In genomic region chr19:42122691-42123607, GRCh38 we compare ENCODE assay signal across 9 cellular contexts. TPM values are rescaled to one million over a fixed set of nuclear protein-coding genes. Genes with fewer than 3 reads are reported as not detected.
DNase-seq lines count a peak whose midpoint lies in the region; ATAC-seq and TF ChIP-seq lines count a peak whose summit lies in the region.
"Had no signal": no experiment of that assay in that cellular context is flagged by ENCODE, and none has a peak within 500 bp of the region (broad histone marks: within the 10 kb centered on the region; RNA-seq: fewer than 3 reads in every experiment).

No MANE protein-coding gene starts in this region.

- no peak overlapping the region for H3K4me3 ChIP-seq in mammary epithelial cell (replicated peaks in 1 of 3; ENCODE audit: insufficient read depth in 1 of 3, low read depth in 2 of 3, low read length in 3 of 3)

- ATAC-seq in activated naive CD8-positive, alpha-beta T cell treated with anti-CD3 and anti-CD28 coated beads, Interleukin-2, amount 10 ng/mL, durations not matched to agents 7 days and 5 days (ENCODE audit: low read depth) = peak; percentile 55
- no peak for ATAC-seq in GM21825 (IDR thresholded peaks at IDR 0.05; ENCODE audit: unreplicated experiment)

- no peak overlapping the region for H3K9ac ChIP-seq in mammary epithelial cell (ENCODE audit: insufficient read depth, low read length)

- no peaks in the 10 kb centered on the region for H4K20me1 ChIP-seq in mammary epithelial cell (ENCODE audit: insufficient read depth, low read length)

- no peaks in the 10 kb centered on the region for H3K36me3 ChIP-seq in mammary epithelial cell (ENCODE audit: insufficient read depth, low read length)

- peaks cover 25% of the 10 kb centered on the region for H3K4me1 ChIP-seq in mammary epithelial cell (ENCODE audit: insufficient read depth, low read length)

- CTCF ChIA-PET in mammary epithelial cell (lab: Charles Lee; ENCODE audit: low non-redundant PET) = interaction anchor here (0.5 to 1.5 kb wide), 2 partner anchors 10 to 444 kb away, joined by 3 to 7 read pairs; partner anchors contain the start of gene POU2F2

- 90% methylated on average over 8 of the region's 17 CpGs for WGBS in mammary epithelial cell (ENCODE audit: low coverage, missing lambda C conversion rate)

- no peaks in the 10 kb centered on the region for H3K27me3 ChIP-seq in mammary epithelial cell (ENCODE audit: insufficient read depth, low read length)

- no peak for TF ChIP-seq CTCF in GM13976 (IDR thresholded peaks at IDR 0.05; ENCODE audit: borderline replicate concordance, control extremely low read depth, extremely low read depth, insufficient read depth, missing control alignments)
- TF ChIP-seq CTCF in mammary epithelial cell (conservative IDR thresholded peaks at IDR 0.05 in 1 of 2, IDR thresholded peaks at IDR 0.05 in 1 of 2; ENCODE audit: extremely low read depth in 1 of 2, insufficient read depth in 1 of 2, low read depth in 1 of 2, low read length in 2 of 2) = no peak

- no peak overlapping the region for H2AFZ ChIP-seq in mammary epithelial cell (ENCODE audit: low read depth, low read length)

- no peaks in the 10 kb centered on the region for H3K27me3 Mint-ChIP-seq in T-helper 1 cell treated with Interleukin-12 subunit alpha and Interleukin-12 subunit beta and Interleukin-4 antibody, amounts not matched to agents 30 μg/mL and 1 μg/mL, for 36 hours (ENCODE audit: low read depth)
- H3K27me3 Mint-ChIP-seq in activated naive CD8-positive, alpha-beta T cell treated with anti-CD3 and anti-CD28 coated beads, Interleukin-2, amount 10 ng/mL, durations not matched to agents 7 days and 5 days = no peaks in the 10 kb centered on the region

- in situ Hi-C loops in GM13976 (cut with MboI; ENCODE audit: low sequenced_read_pairs, unreplicated experiment) (no loop called here), mammary epithelial cell (cut with MboI; ENCODE audit: low sequenced_read_pairs in 2 of 2) (loop anchor here in 1 of 2 donors (25.0 kb wide), 1 partner anchor 289 kb away; no protein-coding TSS in a partner anchor)

- H3K4me3 Mint-ChIP-seq in T-helper 1 cell treated with Interleukin-12 subunit alpha and Interleukin-12 subunit beta and Interleukin-4 antibody, amounts not matched to agents 30 μg/mL and 1 μg/mL, for 36 hours = peak overlapping the region; percentile 82
- H3K4me3 Mint-ChIP-seq in activated naive CD8-positive, alpha-beta T cell treated with anti-CD3 and anti-CD28 coated beads, Interleukin-2, amount 10 ng/mL, durations not matched to agents 7 days and 5 days = peak overlapping the region; percentile 84

- peaks cover 22% of the 10 kb centered on the region for H3K36me3 Mint-ChIP-seq in T-helper 1 cell treated with Interleukin-12 subunit alpha and Interleukin-12 subunit beta and Interleukin-4 antibody, amounts not matched to agents 30 μg/mL and 1 μg/mL, for 36 hours (ENCODE audit: low read depth)
- H3K36me3 Mint-ChIP-seq in activated naive CD8-positive, alpha-beta T cell treated with anti-CD3 and anti-CD28 coated beads, Interleukin-2, amount 10 ng/mL, durations not matched to agents 7 days and 5 days = peaks cover 6% of the 10 kb centered on the region

- H3K4me1 Mint-ChIP-seq in T-helper 1 cell treated with Interleukin-12 subunit alpha and Interleukin-12 subunit beta and Interleukin-4 antibody, amounts not matched to agents 30 μg/mL and 1 μg/mL, for 36 hours (ENCODE audit: low read depth) = peaks cover 37% of the 10 kb centered on the region
- peaks cover 48% of the 10 kb centered on the region for H3K4me1 Mint-ChIP-seq in activated naive CD8-positive, alpha-beta T cell treated with anti-CD3 and anti-CD28 coated beads, Interleukin-2, amount 10 ng/mL, durations not matched to agents 7 days and 5 days

- no peaks in the 10 kb centered on the region for H3K9me3 Mint-ChIP-seq in T-helper 1 cell treated with Interleukin-12 subunit alpha and Interleukin-12 subunit beta and Interleukin-4 antibody, amounts not matched to agents 30 μg/mL and 1 μg/mL, for 36 hours
- no peaks in the 10 kb centered on the region for H3K9me3 Mint-ChIP-seq in activated naive CD8-positive, alpha-beta T cell treated with anti-CD3 and anti-CD28 coated beads, Interleukin-2, amount 10 ng/mL, durations not matched to agents 7 days and 5 days

- H3K27ac ChIP-seq in mammary epithelial cell (ENCODE audit: insufficient read depth, low read depth, low read length) = no peak overlapping the region

- BruUV-seq in mammary epithelial cell (replicated peaks; lab: Mats Ljungman, UMichigan) = no TSS peak

- H3K4me2 ChIP-seq in mammary epithelial cell (ENCODE audit: insufficient read depth, low read depth, low read length) = no peak overlapping the region

- dilution Hi-C loops in mammary epithelial cell (cut with HindIII; ENCODE audit: low sequenced_read_pairs) = no loop called here

- POLR2A ChIA-PET in activated naive CD8-positive, alpha-beta T cell treated with anti-CD3 and anti-CD28 coated beads, Interleukin-2, amount 10 ng/mL, durations not matched to agents 7 days and 5 days (lab: Charles Lee) = interaction anchor here (0.8 to 1.6 kb wide), 5 partner anchors 47 to 179 kb away, joined by 3 read pairs; partner anchors contain the start of genes GSK3A, PAFAH1B3 and ZNF574

- peak; percentile 75 for DNase-seq in GM13976 (ENCODE audit: low spot score)
- DNase-seq in activated naive CD8-positive, alpha-beta T cell treated with anti-CD3 and anti-CD28 coated beads, Interleukin-2, amount 10 ng/mL, durations not matched to agents 7 days and 5 days = peak; percentile 63
- DNase-seq in stimulated activated CD4-positive, alpha-beta T cell treated with anti-CD3 and anti-CD28 coated beads, TNF-alpha, amount 100 ng/mL, for 1 hour (ENCODE audit: low read depth in 3 of 3, low spot score in 1 of 3) = peak in 2 of 3 donors; percentile 33 to 53
- no peak for DNase-seq in GM19240 (ENCODE audit: insufficient read length, low spot score)
- DNase-seq in mammary epithelial cell = no peak
- DNase-seq in KG1 (lab: John Stamatoyannopoulos, UW) = no peak
- DNase-seq: effector CD8-positive, alpha-beta T cell had no signal

- H3K9me3 ChIP-seq in mammary epithelial cell (replicated peaks; ENCODE audit: insufficient read depth, low read length) = no peaks in the 10 kb centered on the region

- intact Hi-C loops in mammary epithelial cell (cut with micrococcal nuclease) = no loop called here

- H3K27ac Mint-ChIP-seq in T-helper 1 cell treated with Interleukin-12 subunit alpha and Interleukin-12 subunit beta and Interleukin-4 antibody, amounts not matched to agents 30 μg/mL and 1 μg/mL, for 36 hours = peak overlapping the region; percentile 92
- H3K27ac Mint-ChIP-seq in activated naive CD8-positive, alpha-beta T cell treated with anti-CD3 and anti-CD28 coated beads, Interleukin-2, amount 10 ng/mL, durations not matched to agents 7 days and 5 days = peak overlapping the region; percentile 93

- H3K79me2 ChIP-seq in mammary epithelial cell (ENCODE audit: insufficient read depth, low read length) = no peaks in the 10 kb centered on the region

RNA-seq across cellular contexts. Expression of gene POU2F2, which starts 9.3 kb away (rescaled TPM):
- 10 to 100 TPM; 33.0 to 33.9 TPM for total RNA-seq in activated naive CD8-positive, alpha-beta T cell treated with anti-CD3 and anti-CD28 coated beads, Interleukin-2, amount 10 ng/mL, durations not matched to agents 7 days and 5 days
- 10 to 100 TPM in 1 of 2 donors, under 1 TPM in 1; 0.83 to 12.5 TPM for total RNA-seq in mammary epithelial cell
- polyA plus RNA-seq in mammary epithelial cell = 1.3 TPM
- polyA minus RNA-seq in mammary epithelial cell = not detected

RNA-seq across cellular contexts. Expression of gene ZNF574, which starts 47.0 kb away (rescaled TPM):
- 10 to 100 TPM; 17.6 to 18.9 TPM for total RNA-seq in activated naive CD8-positive, alpha-beta T cell treated with anti-CD3 and anti-CD28 coated beads, Interleukin-2, amount 10 ng/mL, durations not matched to agents 7 days and 5 days
- 10 to 100 TPM; 16.8 to 19.7 TPM for total RNA-seq in mammary epithelial cell
- polyA plus RNA-seq in mammary epithelial cell = 16.6 TPM
- polyA minus RNA-seq in mammary epithelial cell = 20.6 TPM

RNA-seq across cellular contexts. Expression of gene GRIK5, which starts 52.9 kb away (rescaled TPM):
- total RNA-seq in activated naive CD8-positive, alpha-beta T cell treated with anti-CD3 and anti-CD28 coated beads, Interleukin-2, amount 10 ng/mL, durations not matched to agents 7 days and 5 days = under 1 TPM; 0.44 to 0.79 TPM
- under 1 TPM in 1 of 2 donors, not detected in 1; 0.45 TPM for total RNA-seq in mammary epithelial cell
- polyA plus RNA-seq in mammary epithelial cell = 0.08 TPM
- polyA minus RNA-seq in mammary epithelial cell = not detected

Comparison
In these comparisons a context has a peak if more than half of its experiments do, and no peak if none do; other contexts are left out.
1. DNase-seq: peak in GM13976 (single experiment), activated naive CD8-positive, alpha-beta T cell treated with anti-CD3 and anti-CD28 coated beads, Interleukin-2, amount 10 ng/mL, durations not matched to agents 7 days and 5 days (single experiment) and stimulated activated CD4-positive, alpha-beta T cell treated with anti-CD3 and anti-CD28 coated beads, TNF-alpha, amount 100 ng/mL, for 1 hour (2 of 3); none in GM19240 (single experiment), mammary epithelial cell (single experiment) and KG1 (single experiment).